ENCODE assay signal across 8 cellular contexts in genomic region chr12:101891462-101891971, GRCh38. TPM values are rescaled to one million over a fixed set of nuclear protein-coding genes. Genes with fewer than 3 reads are reported as not detected.
DNase-seq lines count a peak whose midpoint lies in the region; ATAC-seq, FAIRE-seq and TF ChIP-seq lines count a peak whose summit lies in the region.

No MANE protein-coding gene starts in this region.

- H3K27ac ChIP-seq in caudate nucleus (ENCODE audit: low read depth, low read length), result no peak overlapping the region

- no peak for TF ChIP-seq CTCF in NB4 (IDR thresholded peaks at IDR 0.05; ENCODE audit: low read depth, low read length)

- DNase-seq in NB4 (ENCODE audit: low read depth) (peak; percentile 86), sciatic nerve (ENCODE audit: low spot score) (no peak), caudate nucleus (lab: John Stamatoyannopoulos, UW) (no peak), GOT3 (lab: John Stamatoyannopoulos, UW) (no peak), nucleus accumbens (lab: John Stamatoyannopoulos, UW) (no peak)

- H3K4me3 ChIP-seq in NB4 (ENCODE audit: low read depth, low read length), result peak overlapping the region; percentile 2

- TF ChIP-seq POLR2A in GM15510 (IDR thresholded peaks at IDR 0.05; ENCODE audit: borderline replicate concordance, extremely low read depth, insufficient read length) (peak; percentile 22), NB4 (IDR thresholded peaks at IDR 0.05; ENCODE audit: extremely low read depth, insufficient read length) (no peak)

- intact Hi-C loops in sciatic nerve (cut with DNase I), result no loop called here

- ATAC-seq in HG02571 (IDR thresholded peaks at IDR 0.05; ENCODE audit: unreplicated experiment), result peak; percentile 95
- ATAC-seq in sciatic nerve, result peak; percentile 39

- FAIRE-seq in endometrium (lab: Jason Lieb, UNC), result peak; percentile 93

RNA-seq across cellular contexts. Expression of gene DRAM1, which starts 14.1 kb away (rescaled TPM):
- 21.6 TPM for total RNA-seq in sciatic nerve
